ENCODE assay signal across 10 cellular contexts in the genomic region with DNA sequence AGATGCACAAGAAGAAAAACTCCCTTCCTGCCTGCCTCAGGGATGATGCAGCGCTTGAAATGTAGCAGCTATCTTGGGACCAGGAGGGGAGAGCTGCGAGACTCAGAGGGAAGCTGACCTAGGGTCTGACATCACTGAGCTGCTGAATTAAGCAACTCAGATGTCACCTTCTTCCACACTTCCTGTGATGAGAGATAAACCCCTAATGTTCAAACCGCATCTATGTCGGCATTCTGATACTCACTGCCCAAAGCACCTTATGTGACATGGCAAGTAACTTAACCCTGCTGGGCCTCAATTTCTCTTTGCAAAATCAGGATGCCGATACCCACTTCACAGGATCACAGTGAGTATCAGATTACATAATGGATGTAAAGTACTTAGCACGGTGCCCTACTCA. TPM values are rescaled to one million over a fixed set of nuclear protein-coding genes. Genes with fewer than 3 reads are reported as not detected.
A peak's percentile ranks its signal among the peaks of the same experiment; 100 is the strongest.
DNase-seq lines count a peak whose midpoint lies in the region; ATAC-seq and TF ChIP-seq lines count a peak whose summit lies in the region.
"Had no signal": no experiment of that assay in that cellular context is flagged by ENCODE, and none has a peak within 500 bp of the region (broad histone marks: within the 10 kb centered on the region; RNA-seq: fewer than 3 reads in every experiment).

No MANE protein-coding gene starts in this region.

- H4K91ac ChIP-seq in trophoblast cell (ENCODE audit: low read depth, low read length) = no peak overlapping the region

- H3K79me1 ChIP-seq in trophoblast cell (ENCODE audit: low read length) = no peaks in the 10 kb centered on the region

- H3K18ac ChIP-seq in trophoblast cell (ENCODE audit: low read length) = no peak overlapping the region

- H3K23ac ChIP-seq in trophoblast cell (ENCODE audit: low read length) = no peak overlapping the region

- peak overlapping the region; percentile 77 for H3K27ac Mint-ChIP-seq in dendritic cell treated with granulocyte-macrophage colony-stimulating factor and Interleukin-4, amounts not matched to agents 40 ng/mL and 50 ng/mL, for 4 days

- intact Hi-C loops in cardiac septum (cut with DNase I) = loop anchor here (5.0 kb wide), 1 partner anchor 34 kb away; no protein-coding TSS in a partner anchor
- intact Hi-C loops in left ventricle myocardium inferior (cut with micrococcal nuclease) = no loop called here
- intact Hi-C loops in dendritic cell treated with granulocyte-macrophage colony-stimulating factor and Interleukin-4, amounts not matched to agents 40 ng/mL and 50 ng/mL, for 4 days (cut with micrococcal nuclease) = no loop called here
- intact Hi-C loops in upper lobe of right lung (cut with DNase I) = no loop called here

- no peak overlapping the region for H3K4me2 ChIP-seq in trophoblast cell (ENCODE audit: low read length)

- peaks cover 88% of the 10 kb centered on the region for H3K4me1 Mint-ChIP-seq in dendritic cell treated with granulocyte-macrophage colony-stimulating factor and Interleukin-4, amounts not matched to agents 40 ng/mL and 50 ng/mL, for 4 days (ENCODE audit: low read depth)

- no peak overlapping the region for H2BK5ac ChIP-seq in trophoblast cell (ENCODE audit: low read depth, low read length, poor library complexity)

- peak; percentile 48 for ATAC-seq in upper lobe of right lung

- H2BK120ac ChIP-seq in trophoblast cell (ENCODE audit: insufficient read depth, low read length, poor library complexity) = no peak overlapping the region

- H3K27ac ChIP-seq in left ventricle myocardium inferior (replicated peaks) (no peak overlapping the region), upper lobe of right lung (no peak overlapping the region), trophoblast cell (ENCODE audit: low read depth, low read length) (no peak overlapping the region)
- H3K27ac ChIP-seq: esophagus muscularis mucosa had no signal

- no peaks in the 10 kb centered on the region for H3K9me3 ChIP-seq in left ventricle myocardium inferior (replicated peaks)
- H3K9me3 ChIP-seq in upper lobe of right lung = no peaks in the 10 kb centered on the region
- H3K9me3 ChIP-seq in trophoblast cell (ENCODE audit: insufficient read depth, low read depth, low read length) = no peaks in the 10 kb centered on the region
- H3K9me3 ChIP-seq: esophagus muscularis mucosa had no signal

- H3K27me3 Mint-ChIP-seq in dendritic cell treated with granulocyte-macrophage colony-stimulating factor and Interleukin-4, amounts not matched to agents 40 ng/mL and 50 ng/mL, for 4 days = no peaks in the 10 kb centered on the region

- DNase-seq in cardiac septum (ENCODE audit: low spot score) = peak; percentile 76
- DNase-seq in left ventricle myocardium inferior = no peak
- peak; percentile 89 for DNase-seq in SKM-1 (lab: John Stamatoyannopoulos, UW; ENCODE audit: unreplicated experiment)
- no peak for DNase-seq in upper lobe of right lung
- DNase-seq in trophoblast cell = no peak
- no peak for DNase-seq in cerebellar nuclear complex (lab: John Stamatoyannopoulos, UW)
- DNase-seq in NCI-H526 treated with DMSO at 0.1 percent for 48 hours (lab: John Stamatoyannopoulos, UW) = no peak

- H3K9me3 Mint-ChIP-seq in dendritic cell treated with granulocyte-macrophage colony-stimulating factor and Interleukin-4, amounts not matched to agents 40 ng/mL and 50 ng/mL, for 4 days = no peaks in the 10 kb centered on the region

- no peak overlapping the region for H4K12ac ChIP-seq in trophoblast cell (ENCODE audit: low read depth, low read length)

- H3K4me1 ChIP-seq in left ventricle myocardium inferior (peaks cover 10% of the 10 kb centered on the region), upper lobe of right lung (peaks cover 10% of the 10 kb centered on the region), trophoblast cell (ENCODE audit: control insufficient read depth in 1 of 2, insufficient read depth in 2 of 2, low read length in 2 of 2) (peaks cover 2 to 5% of the 10 kb centered on the region in 2 experiments)

- H3K14ac ChIP-seq in trophoblast cell (ENCODE audit: low read length) = no peak overlapping the region

- WGBS in trophoblast cell (ENCODE audit: extremely low coverage, insufficient coverage, insufficient read length) = no CpG with 5 or more reads among the region's 6 CpGs

- H3K79me2 ChIP-seq in trophoblast cell (ENCODE audit: control insufficient read depth, insufficient read depth, low read length, poor library complexity) = no peaks in the 10 kb centered on the region

- no peak for TF ChIP-seq CTCF in left ventricle myocardium inferior (IDR thresholded peaks at IDR 0.05; ENCODE audit: borderline replicate concordance)
- TF ChIP-seq CTCF in upper lobe of right lung (IDR thresholded peaks at IDR 0.05) = no peak

- no peak overlapping the region for H3K4me3 Mint-ChIP-seq in dendritic cell treated with granulocyte-macrophage colony-stimulating factor and Interleukin-4, amounts not matched to agents 40 ng/mL and 50 ng/mL, for 4 days
- H3K4me3 Mint-ChIP-seq: brain had no signal

- H2AK5ac ChIP-seq in trophoblast cell (ENCODE audit: low read length) = no peak overlapping the region

- no peak overlapping the region for H2AFZ ChIP-seq in trophoblast cell (ENCODE audit: insufficient read depth, low read length, poor library complexity)

- H3K4ac ChIP-seq in trophoblast cell (ENCODE audit: low read depth, low read length) = no peak overlapping the region

- H4K8ac ChIP-seq in trophoblast cell (ENCODE audit: low read depth, low read length) = no peak overlapping the region

- no peaks in the 10 kb centered on the region for H3K36me3 ChIP-seq in left ventricle myocardium inferior
- no peaks in the 10 kb centered on the region for H3K36me3 ChIP-seq in upper lobe of right lung
- no peaks in the 10 kb centered on the region for H3K36me3 ChIP-seq in trophoblast cell (ENCODE audit: control insufficient read depth in 1 of 2, insufficient read depth in 2 of 2, low read length in 2 of 2)
- H3K36me3 ChIP-seq: esophagus muscularis mucosa had no signal

- H3K4me3 ChIP-seq in left ventricle myocardium inferior = no peak overlapping the region
- no peak overlapping the region for H3K4me3 ChIP-seq in upper lobe of right lung
- no peak overlapping the region for H3K4me3 ChIP-seq in trophoblast cell (ENCODE audit: low read depth, low read length)
- H3K4me3 ChIP-seq: esophagus muscularis mucosa had no signal

- no peak overlapping the region for H2BK12ac ChIP-seq in trophoblast cell (ENCODE audit: low read length)

- no peaks in the 10 kb centered on the region for H3K27me3 ChIP-seq in left ventricle myocardium inferior (ENCODE audit: low read depth)
- no peaks in the 10 kb centered on the region for H3K27me3 ChIP-seq in upper lobe of right lung
- H3K27me3 ChIP-seq in trophoblast cell (ENCODE audit: insufficient read depth, low read length) = no peaks in the 10 kb centered on the region
- H3K27me3 ChIP-seq: esophagus muscularis mucosa had no signal

- H3K9ac ChIP-seq in trophoblast cell (ENCODE audit: low read length) = no peak overlapping the region

- H3K36me3 Mint-ChIP-seq in dendritic cell treated with granulocyte-macrophage colony-stimulating factor and Interleukin-4, amounts not matched to agents 40 ng/mL and 50 ng/mL, for 4 days (ENCODE audit: low read depth) = no peaks in the 10 kb centered on the region

RNA-seq across cellular contexts. Expression of a gene that starts 9.1 kb away (rescaled TPM):
- total RNA-seq in cardiac septum = 99.8 TPM
- 121 TPM for total RNA-seq in left ventricle myocardium inferior
- total RNA-seq in upper lobe of right lung = 106 TPM
- 81.3 and 83.7 TPM in 2 replicates for polyA plus RNA-seq in trophoblast cell (2013)

RNA-seq across cellular contexts. Expression of a gene that starts 35.1 kb away (rescaled TPM):
- total RNA-seq in cardiac septum = 5.8 TPM
- total RNA-seq in left ventricle myocardium inferior = 2.8 TPM
- total RNA-seq in upper lobe of right lung = 2.3 TPM
- polyA plus RNA-seq in trophoblast cell (2013) = 4.4 and 5.3 TPM in 2 replicates

Comparison
In these comparisons a context has a peak if more than half of its experiments do, and no peak if none do; other contexts are left out.
1. DNase-seq: peak in cardiac septum (single experiment) and SKM-1 (single experiment); none in left ventricle myocardium inferior (single experiment), upper lobe of right lung (single experiment), trophoblast cell (0 of 2), cerebellar nuclear complex (0 of 2) and NCI-H526 treated with DMSO at 0.1 percent for 48 hours (single experiment).